ENCODE assay signal across 8 cellular contexts in genomic region chr18:36572135-36572856, GRCh38.
DNase-seq lines count a peak whose midpoint lies in the region; ATAC-seq, FAIRE-seq and TF ChIP-seq lines count a peak whose summit lies in the region.

No MANE protein-coding gene starts in this region.

- H3K27me3 ChIP-seq in GM12878 (replicated peaks in 1 of 2; ENCODE audit: control insufficient read depth in 2 of 2, insufficient read depth in 2 of 2, low read length in 1 of 2) (no peaks in the 10 kb centered on the region), tibial nerve (no peaks in the 10 kb centered on the region)

- no peak overlapping the region for H3K4me2 ChIP-seq in GM12878 (ENCODE audit: control insufficient read depth, insufficient read depth)

- no peaks in the 10 kb centered on the region for H3K79me2 ChIP-seq in GM12878 (ENCODE audit: control insufficient read depth, insufficient read depth, low read length)

- POLR2A ChIA-PET in GM12878 (lab: Charles Lee): interaction anchor here (0.6 to 1.0 kb wide), 4 partner anchors 110 to 903 kb away, joined by 4 to 8 read pairs (median 4); no protein-coding TSS in a partner anchor

- H3K9me3 ChIP-seq in GM12878 (replicated peaks; ENCODE audit: control insufficient read depth, insufficient read depth, low read length) (no peaks in the 10 kb centered on the region), tibial nerve (no peaks in the 10 kb centered on the region)

- TF ChIP-seq CTCF in GM12878 (IDR thresholded peaks at IDR 0.05 in 2 of 3, conservative IDR thresholded peaks at IDR 0.05 in 1 of 3; ENCODE audit: control insufficient read depth in 2 of 3, extremely low read depth in 1 of 3, insufficient read depth in 1 of 3, low read depth in 3 of 3, low read length in 3 of 3) (peak; percentile 55 to 74 (median 55)), tibial nerve (IDR thresholded peaks at IDR 0.05) (peak; percentile 20 to 51 (median 38))

- H3K4me1 ChIP-seq in GM12878 (ENCODE audit: control insufficient read depth, insufficient read depth, low read length): no peaks in the 10 kb centered on the region
- no peaks in the 10 kb centered on the region for H3K4me1 ChIP-seq in tibial nerve

- ATAC-seq in GM19463 (IDR thresholded peaks at IDR 0.05; ENCODE audit: unreplicated experiment) (peak; percentile 64), GM12878 (peak; percentile 87)

- TF ChIP-seq RAD21 in GM12878 (IDR thresholded peaks at IDR 0.05; ENCODE audit: insufficient read depth, low read depth, low read length): peak; percentile 76

- intact Hi-C loops in GM12878 (cut with micrococcal nuclease; ENCODE audit: unreplicated experiment): loop anchor here (1.0 to 10.0 kb wide), 7 partner anchors 65 to 477 kb away; partner anchors contain the start of gene FHOD3

- TF ChIP-seq EP300 in GM12878 (IDR thresholded peaks at IDR 0.05; ENCODE audit: borderline replicate concordance in 1 of 2, control insufficient read depth in 1 of 2, low read depth in 2 of 2, low read length in 2 of 2) (no peak), tibial nerve (IDR thresholded peaks at IDR 0.05) (no peak)

- 5% methylated on average over 10 of the region's 10 CpGs for WGBS in GM12878 (ENCODE audit: insufficient coverage, insufficient replicate concordance, low lambda C conversion rate, missing lambda C conversion rate)
- WGBS in tibial nerve, 2 donors: 23 to 24% methylated on average over 10 of the region's 10 CpGs

- SMC1A ChIA-PET in GM12878 (lab: Charles Lee; ENCODE audit: uncharacterized antibody, unreplicated experiment): interaction anchor here (0.6 to 4.0 kb wide), 62 partner anchors 9 to 555 kb away, joined by 3 to 34 read pairs (median 4); partner anchors contain the start of gene FHOD3

- H3K4me3 ChIP-seq in GM12878 (no peak overlapping the region), tibial nerve (no peak overlapping the region)

- CTCF ChIA-PET in GM12878 (lab: Yijun Ruan, JAX): interaction anchor here (0.7 to 4.4 kb wide), 71 partner anchors 10 to 556 kb away, joined by 3 to 50 read pairs (median 5); partner anchors contain the start of gene FHOD3

- H3K27ac ChIP-seq in GM12878 (ENCODE audit: control insufficient read depth, insufficient read depth) (no peak overlapping the region), tibial nerve (no peak overlapping the region)

- H3K36me3 ChIP-seq in GM12878 (ENCODE audit: control insufficient read depth in 2 of 2, insufficient read depth in 2 of 2, low read length in 1 of 2): no peaks in the 10 kb centered on the region
- no peaks in the 10 kb centered on the region for H3K36me3 ChIP-seq in tibial nerve

- H2AFZ ChIP-seq in GM12878 (ENCODE audit: control insufficient read depth, low read depth, low read length): peak overlapping the region; percentile 49

- in situ Hi-C loops in GM12878 (cut with MboI): loop anchor here (10.0 kb wide), 1 partner anchor 477 kb away; no protein-coding TSS in a partner anchor

- TF ChIP-seq POLR2A in GM12878 (IDR thresholded peaks at IDR 0.05; ENCODE audit: low read depth, low read length) (no peak), tibial nerve (IDR thresholded peaks at IDR 0.05) (no peak)

- no peak overlapping the region for H3K9ac ChIP-seq in GM12878 (ENCODE audit: control insufficient read depth, insufficient read depth, low read length)

- RAD21 ChIA-PET in GM12878 (lab: Charles Lee; ENCODE audit: unreplicated experiment): interaction anchor here (0.7 to 4.6 kb wide), 41 partner anchors 9 to 555 kb away, joined by 3 to 47 read pairs (median 4); partner anchors contain the start of gene FHOD3

- H4K20me1 ChIP-seq in GM12878 (ENCODE audit: control insufficient read depth, insufficient read depth): no peaks in the 10 kb centered on the region

- DNase-seq in COR-L47 (lab: John Stamatoyannopoulos, UW) (peak; percentile 54), NCI-H2107 treated with DMSO at 0.1 percent for 48 hours (lab: John Stamatoyannopoulos, UW; ENCODE audit: unreplicated experiment) (peak; percentile 62), GM12878 (ENCODE audit: low read depth, low spot score) (peak; percentile 38), islet precursor cell (peak; percentile 70), tibial nerve (ENCODE audit: low spot score in 2 of 2) (peak; percentile 27 to 81), activated gamma-delta T cell (lab: John Stamatoyannopoulos, UW) (no peak)
- no peak for DNase-seq in stimulated activated CD4-positive, alpha-beta T cell treated with anti-CD3 and anti-CD28 coated beads, Interleukin-12 subunit alpha, Interleukin-12 subunit beta, amount 100 ng/mL, for 4 hours

- FAIRE-seq in GM12878 (lab: Jason Lieb, UNC): peak; percentile 86

- no TSS peak for BruUV-seq in GM12878 (replicated peaks; lab: Mats Ljungman, UMichigan)

TF ChIP-seq in GM12878, 131 proteins besides CTCF, POLR2A, EP300 and RAD21 (continues in another document):
- no peak for TF ChIP-seq TCF12 (IDR thresholded peaks at IDR 0.05; ENCODE audit: low read depth, low read length)
- no peak for TF ChIP-seq ASH2L (IDR thresholded peaks at IDR 0.05; ENCODE audit: borderline replicate concordance, low read depth)
- no peak for TF ChIP-seq KAT2A (conservative IDR thresholded peaks at IDR 0.05; ENCODE audit: control insufficient read depth, low read depth, low read length)
- peak; percentile 35; the same call in 1 of the 2 replicates for TF ChIP-seq MLLT1 (IDR thresholded peaks at IDR 0.05)
- no peak for TF ChIP-seq TAF1 (IDR thresholded peaks at IDR 0.05; ENCODE audit: borderline replicate concordance, low read depth, low read length)
- TF ChIP-seq KDM1A (IDR thresholded peaks at IDR 0.05; ENCODE audit: borderline replicate concordance): no peak
- TF ChIP-seq CEBPZ (IDR thresholded peaks at IDR 0.05; ENCODE audit: low read depth, low read length): no peak
- TF ChIP-seq FOXM1 (IDR thresholded peaks at IDR 0.05; ENCODE audit: low read depth, low read length): 0 out of 2 replicates have a peak, but pooled peaks have one; percentile 25
- TF ChIP-seq, protein P1, sequence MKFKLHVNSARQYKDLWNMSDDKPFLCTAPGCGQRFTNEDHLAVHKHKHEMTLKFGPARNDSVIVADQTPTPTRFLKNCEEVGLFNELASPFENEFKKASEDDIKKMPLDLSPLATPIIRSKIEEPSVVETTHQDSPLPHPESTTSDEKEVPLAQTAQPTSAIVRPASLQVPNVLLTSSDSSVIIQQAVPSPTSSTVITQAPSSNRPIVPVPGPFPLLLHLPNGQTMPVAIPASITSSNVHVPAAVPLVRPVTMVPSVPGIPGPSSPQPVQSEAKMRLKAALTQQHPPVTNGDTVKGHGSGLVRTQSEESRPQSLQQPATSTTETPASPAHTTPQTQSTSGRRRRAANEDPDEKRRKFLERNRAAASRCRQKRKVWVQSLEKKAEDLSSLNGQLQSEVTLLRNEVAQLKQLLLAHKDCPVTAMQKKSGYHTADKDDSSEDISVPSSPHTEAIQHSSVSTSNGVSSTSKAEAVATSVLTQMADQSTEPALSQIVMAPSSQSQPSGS (IDR thresholded peaks at IDR 0.05; ENCODE audit: low read length): no peak
- TF ChIP-seq CBFB (IDR thresholded peaks at IDR 0.05; ENCODE audit: low read depth): no peak

Comparison
In these comparisons a context has a peak if more than half of its experiments do, and no peak if none do; other contexts are left out.
1. DNase-seq: peak in COR-L47 (single experiment), NCI-H2107 treated with DMSO at 0.1 percent for 48 hours (single experiment), GM12878 (single experiment), islet precursor cell (single experiment) and tibial nerve (2 of 2); none in activated gamma-delta T cell (single experiment) and stimulated activated CD4-positive, alpha-beta T cell treated with anti-CD3 and anti-CD28 coated beads, Interleukin-12 subunit alpha, Interleukin-12 subunit beta, amount 100 ng/mL, for 4 hours (single experiment).